10 cellular contexts compared by ENCODE assay signal in genomic region chr5:149455889-149456409, GRCh38.
A peak's percentile ranks its signal among the peaks of the same experiment; 100 is the strongest.
DNase-seq lines count a peak whose midpoint lies in the region; ATAC-seq and TF ChIP-seq lines count a peak whose summit lies in the region.
"Had no signal": no experiment of that assay in that cellular context is flagged by ENCODE, and none has a peak within 500 bp of the region (broad histone marks: within the 10 kb centered on the region; RNA-seq: fewer than 3 reads in every experiment).

No MANE protein-coding gene starts in this region.

- ATAC-seq in HG03039 (IDR thresholded peaks at IDR 0.05; ENCODE audit: unreplicated experiment) = no peak
- ATAC-seq: natural killer cell had no signal

- H3K4me1 Mint-ChIP-seq in endothelial cell (ENCODE audit: unreplicated experiment) (peaks cover 35% of the 10 kb centered on the region), nephron progenitor cell (peaks cover 43% of the 10 kb centered on the region)
- H3K4me1 Mint-ChIP-seq: natural killer cell had no signal

- H3K27me3 Mint-ChIP-seq in endothelial cell (ENCODE audit: unreplicated experiment) (peaks cover 9% of the 10 kb centered on the region), nephron progenitor cell (ENCODE audit: low read depth, poor library complexity) (peaks cover 11% of the 10 kb centered on the region)
- H3K27me3 Mint-ChIP-seq: stimulated activated naive CD8-positive, alpha-beta T cell treated with anti-CD3 and anti-CD28 coated beads, Interleukin-15, Interleukin-2, amounts not matched to agents 100 ng/mL and 50 ng/mL, for 24 hours had no signal

- peak; percentile 49 for DNase-seq in AG08396 (ENCODE audit: low spot score)
- DNase-seq in NCI-H510A (lab: John Stamatoyannopoulos, UW) = peak; percentile 42
- DNase-seq in endothelial cell (ENCODE audit: low spot score) = no peak
- DNase-seq in nephron progenitor cell = no peak
- DNase-seq in effector CD4-positive, alpha-beta T cell = no peak
- DNase-seq in DMS153 treated with DMSO at 0.1 percent for 48 hours (lab: John Stamatoyannopoulos, UW; ENCODE audit: unreplicated experiment) = no peak
- no peak for DNase-seq in NCI-H2227 (lab: John Stamatoyannopoulos, UW; ENCODE audit: unreplicated experiment)
- DNase-seq: natural killer cell had no signal

- H3K27ac Mint-ChIP-seq in endothelial cell (ENCODE audit: unreplicated experiment) (peak overlapping the region; percentile 75), nephron progenitor cell (peak overlapping the region; percentile 49)
- H3K27ac Mint-ChIP-seq: natural killer cell; stimulated activated naive CD8-positive, alpha-beta T cell treated with anti-CD3 and anti-CD28 coated beads, Interleukin-15, Interleukin-2, amounts not matched to agents 100 ng/mL and 50 ng/mL, for 24 hours had no signal

- no peak overlapping the region for H3K4me3 Mint-ChIP-seq in endothelial cell (ENCODE audit: unreplicated experiment)
- H3K4me3 Mint-ChIP-seq in nephron progenitor cell = no peak overlapping the region
- H3K4me3 Mint-ChIP-seq: natural killer cell; stimulated activated naive CD8-positive, alpha-beta T cell treated with anti-CD3 and anti-CD28 coated beads, Interleukin-15, Interleukin-2, amounts not matched to agents 100 ng/mL and 50 ng/mL, for 24 hours had no signal

- H3K36me3 Mint-ChIP-seq in endothelial cell (ENCODE audit: low read depth, unreplicated experiment) (no peaks in the 10 kb centered on the region), nephron progenitor cell (ENCODE audit: low read depth) (no peaks in the 10 kb centered on the region)
- H3K36me3 Mint-ChIP-seq: natural killer cell had no signal

- no peak for TF ChIP-seq CTCF in endothelial cell (IDR thresholded peaks at IDR 0.05; ENCODE audit: unreplicated experiment)
- no peak for TF ChIP-seq CTCF in nephron progenitor cell (IDR thresholded peaks at IDR 0.05)

- H3K9me3 Mint-ChIP-seq in endothelial cell (ENCODE audit: unreplicated experiment) (no peaks in the 10 kb centered on the region), nephron progenitor cell (no peaks in the 10 kb centered on the region)
- H3K9me3 Mint-ChIP-seq: natural killer cell; stimulated activated naive CD8-positive, alpha-beta T cell treated with anti-CD3 and anti-CD28 coated beads, Interleukin-15, Interleukin-2, amounts not matched to agents 100 ng/mL and 50 ng/mL, for 24 hours had no signal

Comparison
In these comparisons a context has a peak if more than half of its experiments do, and no peak if none do; other contexts are left out.
1. DNase-seq: peak in AG08396 (single experiment) and NCI-H510A (single experiment); none in endothelial cell (single experiment), nephron progenitor cell (single experiment), effector CD4-positive, alpha-beta T cell (single experiment), DMS153 treated with DMSO at 0.1 percent for 48 hours (single experiment) and NCI-H2227 (single experiment).